In genomic region chr12:11884661-11885060, GRCh38 we compare ENCODE assay signal across 10 cellular contexts.
A peak's percentile ranks its signal among the peaks of the same experiment; 100 is the strongest.
DNase-seq lines count a peak whose midpoint lies in the region; ATAC-seq and TF ChIP-seq lines count a peak whose summit lies in the region.
"Had no signal": no experiment of that assay in that cellular context is flagged by ENCODE, and none has a peak within 500 bp of the region (broad histone marks: within the 10 kb centered on the region; RNA-seq: fewer than 3 reads in every experiment).

No MANE protein-coding gene starts in this region.

- H3K9ac ChIP-seq in DND-41 (ENCODE audit: low read depth, low read length) = no peak overlapping the region

- H3K4me3 ChIP-seq in DND-41 (ENCODE audit: low read depth in 1 of 2, low read length in 2 of 2) = no peak overlapping the region
- no peak overlapping the region for H3K4me3 ChIP-seq in Peyer's patch
- no peak overlapping the region for H3K4me3 ChIP-seq in MG63

- DNase-seq in DND-41 (no peak), Peyer's patch (no peak), glomerular visceral epithelial cell (ENCODE audit: extremely low spot score) (peak; percentile 50), progenitor cell of endocrine pancreas (ENCODE audit: low spot score, unreplicated experiment) (no peak), MG63 (no peak), DMS 273 (lab: John Stamatoyannopoulos, UW; ENCODE audit: unreplicated experiment) (no peak), T1000 (lab: John Stamatoyannopoulos, UW) (no peak), NCI-H510A treated with DMSO at 0.1 percent for 48 hours (lab: John Stamatoyannopoulos, UW) (no peak)
- DNase-seq: activated CD4-positive, alpha-beta T cell treated with anti-CD3 and anti-CD28 coated beads for 1 hour; hippocampal formation had no signal

- peaks cover 20% of the 10 kb centered on the region for H3K79me2 ChIP-seq in DND-41 (ENCODE audit: insufficient read depth, low read length)

- peaks cover 5% of the 10 kb centered on the region for H3K9me3 Mint-ChIP-seq in progenitor cell of endocrine pancreas (ENCODE audit: low read depth)

- no peaks in the 10 kb centered on the region for H3K27me3 Mint-ChIP-seq in progenitor cell of endocrine pancreas

- peaks cover 55% of the 10 kb centered on the region for H3K4me1 Mint-ChIP-seq in progenitor cell of endocrine pancreas (ENCODE audit: low read depth)

- H3K36me3 Mint-ChIP-seq in progenitor cell of endocrine pancreas (ENCODE audit: insufficient read depth) = peaks cover 54% of the 10 kb centered on the region

- no peak for ATAC-seq in DND-41 (ENCODE audit: insufficient read depth, low read depth)

- TF ChIP-seq CTCF in DND-41 (IDR thresholded peaks at IDR 0.05; ENCODE audit: borderline replicate concordance, extremely low read depth, low read length, poor library complexity, severe bottlenecking) (no peak), Peyer's patch (IDR thresholded peaks at IDR 0.05) (no peak), progenitor cell of endocrine pancreas (IDR thresholded peaks at IDR 0.05; ENCODE audit: unreplicated experiment) (no peak)

- no peak for TF ChIP-seq POLR2A in Peyer's patch (IDR thresholded peaks at IDR 0.05)

- no peak overlapping the region for H3K4me2 ChIP-seq in DND-41 (ENCODE audit: insufficient read depth, low read length)

- H3K4me3 Mint-ChIP-seq in progenitor cell of endocrine pancreas (ENCODE audit: low read depth) = peak overlapping the region; percentile 11

- H3K27ac Mint-ChIP-seq in progenitor cell of endocrine pancreas = peak overlapping the region; percentile 98

- H3K36me3 ChIP-seq in DND-41 (ENCODE audit: insufficient read depth, low read length) (peaks cover 94% of the 10 kb centered on the region), Peyer's patch (peaks cover 0 to 34% (median 0%) of the 10 kb centered on the region in 3 donors), MG63 (peaks cover 10% of the 10 kb centered on the region; the same call in 1 of the 2 replicates)

- H3K4me1 ChIP-seq in DND-41 (ENCODE audit: insufficient read depth, low read length) (peaks cover 5% of the 10 kb centered on the region), Peyer's patch (peaks cover 0 to 54% (median 8%) of the 10 kb centered on the region in 4 donors)

- H2AFZ ChIP-seq in DND-41 (ENCODE audit: low read depth, low read length) = no peak overlapping the region

- H3K27ac ChIP-seq in DND-41 (ENCODE audit: low read length) = peak overlapping the region; percentile 51; the same call in 1 of the 2 replicates
- peak overlapping the region in 3 of 4 donors; percentile 63 to 79 (median 73) for H3K27ac ChIP-seq in Peyer's patch

- no peaks in the 10 kb centered on the region for H4K20me1 ChIP-seq in DND-41 (ENCODE audit: insufficient read depth, low read length)

- H3K9me3 ChIP-seq in DND-41 (ENCODE audit: insufficient read depth, low read length, severe bottlenecking) (no peaks in the 10 kb centered on the region), Peyer's patch (no peaks in the 10 kb centered on the region), MG63 (no peaks in the 10 kb centered on the region)

- H3K27me3 ChIP-seq in DND-41 (ENCODE audit: insufficient read depth, low read length, poor library complexity) = no peaks in the 10 kb centered on the region
- no peaks in the 10 kb centered on the region for H3K27me3 ChIP-seq in Peyer's patch
- no peaks in the 10 kb centered on the region for H3K27me3 ChIP-seq in MG63
